13 cellular contexts compared by ENCODE assay signal in genomic region chr11:134119094-134119493, GRCh38. TPM values are rescaled to one million over a fixed set of nuclear protein-coding genes. Genes with fewer than 3 reads are reported as not detected.
DNase-seq lines count a peak whose midpoint lies in the region; ATAC-seq and TF ChIP-seq lines count a peak whose summit lies in the region.
"Had no signal": no experiment of that assay in that cellular context is flagged by ENCODE, and none has a peak within 500 bp of the region (broad histone marks: within the 10 kb centered on the region; RNA-seq: fewer than 3 reads in every experiment).

No MANE protein-coding gene starts in this region.

- no peak overlapping the region for H4K91ac ChIP-seq in H9 (ENCODE audit: insufficient read length, low read depth, low read length)

- no peak overlapping the region for H2BK120ac ChIP-seq in H9 (ENCODE audit: low read depth, low read length, poor library complexity, severe bottlenecking)

- peaks cover 0 to 2% (median 1%) of the 10 kb centered on the region in 4 donors for H3K4me1 Mint-ChIP-seq in CD4-positive, alpha-beta memory T cell
- H3K4me1 Mint-ChIP-seq in H9 = peaks cover 30 to 45% of the 10 kb centered on the region in 2 experiments
- H3K4me1 Mint-ChIP-seq: CD4-positive, CD25-positive, alpha-beta regulatory T cell had no signal

- H2AK5ac ChIP-seq in H9 (ENCODE audit: insufficient read length, low read length) = no peak overlapping the region

- CTCF ChIA-PET in CD4-positive, alpha-beta memory T cell (lab: Charles Lee; ENCODE audit: partially characterized antibody) = no interaction called here

- H3K27me3 Mint-ChIP-seq in CD4-positive, alpha-beta memory T cell = peaks cover 7 to 12% of the 10 kb centered on the region in 2 donors
- H3K27me3 Mint-ChIP-seq in H9 (ENCODE audit: low read depth) = peaks cover 10% of the 10 kb centered on the region

- H2BK15ac ChIP-seq in H9 (ENCODE audit: low read depth, low read length) = no peak overlapping the region

- no peak for ATAC-seq in HG03095 (IDR thresholded peaks at IDR 0.05; ENCODE audit: unreplicated experiment)

- H3K9ac ChIP-seq in rectal smooth muscle tissue (ENCODE audit: low read length) = no peak overlapping the region
- H3K9ac ChIP-seq in H9 (ENCODE audit: extremely low read depth, insufficient read length, low read length) = no peak overlapping the region

- DNase-seq in GF-D8 (lab: John Stamatoyannopoulos, UW) = peak; percentile 65
- DNase-seq in amniotic epithelial cell (ENCODE audit: low read depth) = peak; percentile 57
- DNase-seq in fibroblast of gingiva (ENCODE audit: low read depth) = peak; percentile 27
- DNase-seq in NOMO-1 (lab: John Stamatoyannopoulos, UW; ENCODE audit: unreplicated experiment in 2 of 2) = no peak
- no peak for DNase-seq in CD4-positive, alpha-beta memory T cell
- DNase-seq in H9 = no peak
- DNase-seq: activated naive CD4-positive, alpha-beta T cell; CD4-positive, CD25-positive, alpha-beta regulatory T cell; kidney glomerular epithelial cell; NCI-H187; NK-92 treated with Interleukin-12 subunit alpha and Interleukin-12 subunit beta, amount 100 ng/mL, for 24 hours had no signal

- no peak overlapping the region for H3K14ac ChIP-seq in H9 (ENCODE audit: insufficient read depth, low read length)

- no peak overlapping the region for H3K4me3 Mint-ChIP-seq in CD4-positive, alpha-beta memory T cell
- no peak overlapping the region for H3K4me3 Mint-ChIP-seq in H9
- H3K4me3 Mint-ChIP-seq: CD4-positive, CD25-positive, alpha-beta regulatory T cell had no signal

- no CpG with 5 or more reads among the region's 3 CpGs for WGBS in H9 (ENCODE audit: extremely low coverage, insufficient read length, low lambda C conversion rate)

- H2AFZ ChIP-seq in H9 (ENCODE audit: low read length) = no peak overlapping the region

- no peak overlapping the region for H3K4ac ChIP-seq in H9 (ENCODE audit: low read depth, low read length)

- no peak overlapping the region for H3K4me3 ChIP-seq in rectal smooth muscle tissue (ENCODE audit: low read length)
- no peak overlapping the region for H3K4me3 ChIP-seq in CD4-positive, alpha-beta memory T cell (ENCODE audit: low read length in 2 of 2)

- H2BK20ac ChIP-seq in H9 (ENCODE audit: low read depth, low read length, poor library complexity, severe bottlenecking) = no peak overlapping the region

- H3T11ph ChIP-seq in H9 (ENCODE audit: low read length) = no peak overlapping the region

- H4K8ac ChIP-seq in H9 (replicated peaks; ENCODE audit: insufficient read length, low read depth, low read length) = no peak overlapping the region

- no peaks in the 10 kb centered on the region for H3K9me3 ChIP-seq in CD4-positive, alpha-beta memory T cell (ENCODE audit: control insufficient read depth in 1 of 2, low read length in 2 of 2)
- no peaks in the 10 kb centered on the region for H3K9me3 ChIP-seq in H9 (ENCODE audit: control insufficient read depth, low read depth, low read length)

- no peak overlapping the region for H3K4me2 ChIP-seq in H9 (ENCODE audit: insufficient read depth, insufficient read length, low read length)

- peaks cover 3% of the 10 kb centered on the region for H3K79me1 ChIP-seq in H9 (ENCODE audit: insufficient read depth, low read depth, low read length, poor library complexity, severe bottlenecking)

- no peak for TF ChIP-seq CTCF in H9 (conservative IDR thresholded peaks at IDR 0.05)

- H3K23me2 ChIP-seq in H9 (ENCODE audit: insufficient read length, low read depth, low read length, poor library complexity, severe bottlenecking) = no peaks in the 10 kb centered on the region

- H3K23ac ChIP-seq in H9 (ENCODE audit: insufficient read length, low read depth, low read length) = no peak overlapping the region

- H3K27ac ChIP-seq in rectal smooth muscle tissue (ENCODE audit: low read depth, low read length) (peak overlapping the region; percentile 94), H9 (ENCODE audit: insufficient read length, low read depth, low read length) (no peak overlapping the region)
- no peak overlapping the region for H3K27ac ChIP-seq in CD4-positive, alpha-beta memory T cell (ENCODE audit: low read depth, low read length)

- no peaks in the 10 kb centered on the region for H3K27me3 ChIP-seq in rectal smooth muscle tissue (ENCODE audit: control insufficient read depth, insufficient read depth, low read length)
- H3K27me3 ChIP-seq in CD4-positive, alpha-beta memory T cell (ENCODE audit: insufficient read depth, low read length) = no peaks in the 10 kb centered on the region
- H3K27me3 ChIP-seq in H9 (ENCODE audit: insufficient read depth, low read length) = peaks cover 3% of the 10 kb centered on the region; the same call in 1 of the 2 replicates

- no peak overlapping the region for H3K27ac Mint-ChIP-seq in CD4-positive, alpha-beta memory T cell
- H3K27ac Mint-ChIP-seq in H9 = peak overlapping the region in 1 of 3 experiments; percentile 17; a peak in 3 of 7 replicates
- H3K27ac Mint-ChIP-seq: CD4-positive, CD25-positive, alpha-beta regulatory T cell had no signal

- no peaks in the 10 kb centered on the region for H4K20me1 ChIP-seq in H9 (ENCODE audit: control insufficient read depth, insufficient read depth, insufficient read length)

- no peaks in the 10 kb centered on the region for H3K9me3 Mint-ChIP-seq in CD4-positive, alpha-beta memory T cell
- no peaks in the 10 kb centered on the region for H3K9me3 Mint-ChIP-seq in H9

- H3K4me1 ChIP-seq in rectal smooth muscle tissue (ENCODE audit: control insufficient read depth, insufficient read depth, low read length) (peaks cover 36% of the 10 kb centered on the region), H9 (ENCODE audit: insufficient read depth, low read length) (peaks cover 3% of the 10 kb centered on the region; the same call in 1 of the 2 replicates)
- no peaks in the 10 kb centered on the region for H3K4me1 ChIP-seq in CD4-positive, alpha-beta memory T cell (ENCODE audit: insufficient read depth, low read length)

- peaks cover 0 to 4% of the 10 kb centered on the region in 2 donors for H3K36me3 Mint-ChIP-seq in CD4-positive, alpha-beta memory T cell
- H3K36me3 Mint-ChIP-seq in H9 (ENCODE audit: insufficient read depth in 1 of 3, low read depth in 3 of 3) = no peaks in the 10 kb centered on the region

- no peaks in the 10 kb centered on the region for H3K79me2 ChIP-seq in H9 (ENCODE audit: insufficient read depth, low read length)

- H3K56ac ChIP-seq in H9 (ENCODE audit: insufficient read length, low read depth, low read length) = no peak overlapping the region

- no peak overlapping the region for H3K18ac ChIP-seq in H9 (ENCODE audit: insufficient read length, low read depth, low read length)

- H4K5ac ChIP-seq in H9 (ENCODE audit: insufficient read length, low read depth, low read length) = no peak overlapping the region

- no peak overlapping the region for H2BK12ac ChIP-seq in H9 (ENCODE audit: insufficient read length, low read depth, low read length)

- intact Hi-C loops in CD4-positive, alpha-beta memory T cell (cut with micrococcal nuclease) = no loop called here

- no peaks in the 10 kb centered on the region for H3K36me3 ChIP-seq in rectal smooth muscle tissue (ENCODE audit: control insufficient read depth, insufficient read depth, low read length)
- H3K36me3 ChIP-seq in CD4-positive, alpha-beta memory T cell (ENCODE audit: insufficient read depth, low read length) = no peaks in the 10 kb centered on the region

- H2BK5ac ChIP-seq in H9 (ENCODE audit: insufficient read length, low read length) = no peak overlapping the region

- POLR2A ChIA-PET in CD4-positive, alpha-beta memory T cell (lab: Charles Lee; ENCODE audit: partially characterized antibody) = no interaction called here

RNA-seq across cellular contexts. Expression of gene JAM3, which starts 50.2 kb away (rescaled TPM):
- 1 to 10 TPM; 6.8 to 8.3 TPM for total RNA-seq in CD4-positive, alpha-beta memory T cell
- 1 to 10 TPM; 6.5 to 6.6 TPM for polyA plus RNA-seq in CD4-positive, alpha-beta memory T cell
- total RNA-seq in H9 (2021) = 30.0 and 36.5 TPM in 2 replicates

Comparison
In these comparisons a context has a peak if more than half of its experiments do, and no peak if none do; other contexts are left out.
1. DNase-seq: peak in GF-D8 (single experiment), amniotic epithelial cell (single experiment) and fibroblast of gingiva (single experiment); none in NOMO-1 (0 of 2), CD4-positive, alpha-beta memory T cell (0 of 5) and H9 (single experiment).